ENCODE assay signal across 1 cellular context in genomic region chr7:100428199-100428966, GRCh38.
A peak's percentile ranks its signal among the peaks of the same experiment; 100 is the strongest.
TF ChIP-seq lines count a peak whose summit lies in the region.

TSS of gene ZCWPW1 (minus strand) at chr7:100428703. CDS start at chr7:100420649, 8,054 bp downstream.

TF ChIP-seq in GM12878, 131 proteins besides CTCF, POLR2A, EP300 and RAD21 (continued from another document and continues in another):
- TF ChIP-seq ZNF687 (IDR thresholded peaks at IDR 0.05) (peak; percentile 99), MEF2A (IDR thresholded peaks at IDR 0.05; ENCODE audit: insufficient read depth, low read depth, low read length) (0 out of 2 replicates have a peak, but pooled peaks have one; percentile 12), EED (IDR thresholded peaks at IDR 0.05; ENCODE audit: low read depth) (peak; percentile 40; the same call in 1 of the 2 replicates), WRNIP1 (IDR thresholded peaks at IDR 0.05; ENCODE audit: borderline replicate concordance, low read depth, low read length) (0 out of 2 replicates have a peak, but pooled peaks have one; percentile 32), YY1 (IDR thresholded peaks at IDR 0.05; ENCODE audit: low read depth, low read length) (peak; percentile 96), BACH1 (IDR thresholded peaks at IDR 0.05; ENCODE audit: borderline replicate concordance) (peak; percentile 96), IKZF1 (conservative IDR thresholded peaks at IDR 0.05) (peak; percentile 94), PBX3 (IDR thresholded peaks at IDR 0.05; ENCODE audit: insufficient replicate concordance, low read depth, low read length) (peak; percentile 66), TBL1XR1 (IDR thresholded peaks at IDR 0.05; ENCODE audit: low read depth, low read length) (peak; percentile 48; the same call in 1 of the 2 replicates), RB1 (IDR thresholded peaks at IDR 0.05; ENCODE audit: borderline replicate concordance) (peak; percentile 94; the same call in 1 of the 2 replicates), ZNF217 (IDR thresholded peaks at IDR 0.05) (no peak), DPF2 (IDR thresholded peaks at IDR 0.05) (peak; percentile 62), SMARCA5 (IDR thresholded peaks at IDR 0.05) (peak; percentile 58; the same call in 1 of the 2 replicates), MLLT1 (IDR thresholded peaks at IDR 0.05) (peak; percentile 93), FOS (IDR thresholded peaks at IDR 0.05; ENCODE audit: borderline replicate concordance, extremely low read depth, insufficient read length) (no peak), PAX5 (IDR thresholded peaks at IDR 0.05; ENCODE audit: borderline replicate concordance, low read depth, low read length) (peak; percentile 78; the same call in 1 of the 2 replicates), SMC3 (IDR thresholded peaks at IDR 0.05; ENCODE audit: borderline replicate concordance, low read length) (no peak), NR2C1 (IDR thresholded peaks at IDR 0.05) (peak; percentile 44), FOXM1 (IDR thresholded peaks at IDR 0.05; ENCODE audit: low read depth, low read length) (no peak), MEF2B (IDR thresholded peaks at IDR 0.05; ENCODE audit: partially characterized antibody, poor library complexity, severe bottlenecking) (peak; percentile 51), CHD2 (IDR thresholded peaks at IDR 0.05; ENCODE audit: borderline replicate concordance, low read depth, low read length) (no peak), MXI1 (IDR thresholded peaks at IDR 0.05; ENCODE audit: low read depth, low read length) (peak; percentile 79), SP1 (IDR thresholded peaks at IDR 0.05; ENCODE audit: low read depth, low read length) (peak; percentile 79), NR2F1 (conservative IDR thresholded peaks at IDR 0.05) (0 out of 2 replicates have a peak, but pooled peaks have one; percentile 49), ZBED1 (IDR thresholded peaks at IDR 0.05; ENCODE audit: borderline replicate concordance) (peak; percentile 93), IRF5 (IDR thresholded peaks at IDR 0.05; ENCODE audit: borderline replicate concordance) (peak; percentile 91), RELB (IDR thresholded peaks at IDR 0.05; ENCODE audit: low read depth) (peak; percentile 81), ZNF274 (IDR thresholded peaks at IDR 0.05; ENCODE audit: insufficient read depth, insufficient read length) (no peak), NKRF (conservative IDR thresholded peaks at IDR 0.05) (0 out of 2 replicates have a peak, but pooled peaks have one; percentile 65), ESRRA (IDR thresholded peaks at IDR 0.05; ENCODE audit: low read length) (no peak), PKNOX1 (IDR thresholded peaks at IDR 0.05) (peak; percentile 77), TCF3 (IDR thresholded peaks at IDR 0.05; ENCODE audit: borderline replicate concordance, insufficient read depth, low read depth, low read length) (peak; percentile 96), BCL11A (IDR thresholded peaks at IDR 0.05; ENCODE audit: low read depth, low read length) (no peak), IRF4 (IDR thresholded peaks at IDR 0.05; ENCODE audit: low read depth, low read length) (peak; percentile 70), SMAD1 (IDR thresholded peaks at IDR 0.05; ENCODE audit: low read depth, partially characterized antibody) (peak; percentile 95), POLR2AphosphoS5 (IDR thresholded peaks at IDR 0.05; ENCODE audit: low read length) (peak; percentile 99), JUNB (IDR thresholded peaks at IDR 0.05) (no peak), ZSCAN29 (IDR thresholded peaks at IDR 0.05) (no peak), IKZF2 (IDR thresholded peaks at IDR 0.05) (peak; percentile 57 to 72), ZBTB4 (CRISPR knock-in tag; IDR thresholded peaks at IDR 0.05) (0 out of 2 replicates have a peak, but pooled peaks have one; percentile 41), PML (IDR thresholded peaks at IDR 0.05; ENCODE audit: low read length) (no peak), SPI1 (IDR thresholded peaks at IDR 0.05; ENCODE audit: borderline replicate concordance, insufficient read depth, low read depth, low read length) (peak; percentile 18; the same call in 1 of the 2 replicates), FOXK2 (IDR thresholded peaks at IDR 0.05) (no peak), RELA (IDR thresholded peaks at IDR 0.05; ENCODE audit: borderline replicate concordance, partially characterized antibody) (peak; percentile 10), HDGF (IDR thresholded peaks at IDR 0.05) (0 out of 2 replicates have a peak, but pooled peaks have one; percentile 73), ELK1 (IDR thresholded peaks at IDR 0.05; ENCODE audit: low read depth, low read length) (peak; percentile 11; the same call in 1 of the 2 replicates), TCF12 (IDR thresholded peaks at IDR 0.05; ENCODE audit: low read depth, low read length) (peak; percentile 85; the same call in 1 of the 2 replicates), CREB1 (IDR thresholded peaks at IDR 0.05; ENCODE audit: low read depth) (no peak), EGR1 (IDR thresholded peaks at IDR 0.05; ENCODE audit: borderline replicate concordance in 1 of 2, low read depth in 2 of 2, low read length in 2 of 2) (peak; percentile 61 to 99)
